8 cellular contexts compared by ENCODE assay signal in the genomic region with DNA sequence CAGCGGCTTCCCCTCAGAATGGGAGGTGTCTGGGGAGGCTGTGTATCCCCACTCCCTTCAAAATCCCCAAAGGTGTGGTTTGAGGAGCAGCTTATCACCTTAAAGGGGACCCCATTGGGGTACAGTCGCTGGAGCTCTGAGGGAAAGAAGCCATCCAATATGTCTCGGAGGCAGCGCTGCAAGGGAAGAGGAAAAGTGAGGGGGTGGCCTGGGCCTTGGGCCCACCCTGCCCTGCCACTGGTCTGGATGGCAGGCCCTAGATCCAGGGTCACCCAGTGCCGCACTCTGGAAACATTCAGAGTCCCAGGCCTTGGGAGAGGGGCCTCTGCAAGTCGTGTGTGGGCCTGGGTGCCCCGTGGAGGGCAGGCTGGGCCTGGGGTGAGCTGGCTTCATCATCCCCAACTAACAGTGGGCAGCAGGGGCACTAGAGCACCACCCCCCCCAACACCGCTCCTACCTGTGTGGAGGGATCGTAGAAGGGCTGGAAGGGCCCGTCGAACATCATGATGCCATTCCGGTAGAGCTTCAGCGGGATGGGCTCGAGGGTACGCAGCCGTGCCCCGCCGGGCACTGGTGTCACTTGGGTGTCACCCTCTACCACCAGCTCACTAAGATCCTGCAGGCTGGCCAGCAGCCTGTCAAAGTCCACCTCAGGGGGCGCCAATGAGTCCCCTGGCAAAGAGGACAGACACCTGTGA. TPM values are rescaled to one million over a fixed set of nuclear protein-coding genes. Genes with fewer than 3 reads are reported as not detected.
DNase-seq lines count a peak whose midpoint lies in the region; ATAC-seq and TF ChIP-seq lines count a peak whose summit lies in the region.

No MANE protein-coding gene starts in this region.

- H3K9me3 ChIP-seq in body of pancreas: no peaks in the 10 kb centered on the region
- H3K9me3 ChIP-seq in mucosa of descending colon: no peaks in the 10 kb centered on the region

- WGBS in body of pancreas, 2 donors: 76 to 82% methylated on average over 3 to 18 of the region's 19 CpGs

- no peaks in the 10 kb centered on the region for H3K27me3 ChIP-seq in body of pancreas

- peak in 4 of 7 experiments; percentile 2 to 22 (median 18) for TF ChIP-seq CTCF in body of pancreas (IDR thresholded peaks at IDR 0.05)
- peak; percentile 18 for TF ChIP-seq CTCF in mucosa of descending colon (IDR thresholded peaks at IDR 0.05)

- ATAC-seq in body of pancreas (no peak), mucosa of descending colon (no peak)

- H3K4me1 ChIP-seq in body of pancreas: peaks cover 32% of the 10 kb centered on the region
- peaks cover 46% of the 10 kb centered on the region for H3K4me1 ChIP-seq in mucosa of descending colon (ENCODE audit: low read depth)

- intact Hi-C loops in body of pancreas (cut with DNase I) (loop anchor here (5.0 kb wide), 1 partner anchor 37 kb away; no protein-coding TSS in a partner anchor), mucosa of descending colon (cut with DNase I, micrococcal nuclease) (no loop called here)

- H3K4me3 ChIP-seq in body of pancreas (no peak overlapping the region), mucosa of descending colon (no peak overlapping the region)

- TF ChIP-seq POLR2A in body of pancreas (IDR thresholded peaks at IDR 0.05): peak in 1 of 3 donors; percentile 3

- H3K36me3 ChIP-seq in body of pancreas (replicated peaks in 1 of 2; ENCODE audit: insufficient read depth in 1 of 2, low read depth in 2 of 2) (no peaks in the 10 kb centered on the region), mucosa of descending colon (ENCODE audit: low read depth) (no peaks in the 10 kb centered on the region)

- H3K27ac ChIP-seq in body of pancreas: peak overlapping the region in 1 of 4 donors; percentile 24

- DNase-seq in NCI-H2196 (lab: John Stamatoyannopoulos, UW; ENCODE audit: unreplicated experiment) (peak; percentile 38), NCI-H2196 treated with DMSO at 0.1 percent for 48 hours (lab: John Stamatoyannopoulos, UW; ENCODE audit: unreplicated experiment) (no peak), NCI-H69 (lab: John Stamatoyannopoulos, UW) (peak; percentile 41), body of pancreas (peak in 1 of 4 donors; percentile 54), mucosa of descending colon (peak; percentile 67 to 78 (median 74)), DMS114 treated with DMSO at 0.1 percent for 48 hours (lab: John Stamatoyannopoulos, UW; ENCODE audit: unreplicated experiment) (no peak), kidney glomerular epithelial cell (lab: John Stamatoyannopoulos, UW) (no peak), NCI-H2107 treated with DMSO at 0.1 percent for 48 hours (lab: John Stamatoyannopoulos, UW; ENCODE audit: unreplicated experiment) (no peak)

RNA-seq across cellular contexts. Expression of a gene that starts 5.6 kb away (rescaled TPM):
- total RNA-seq in body of pancreas: 10 to 100 TPM; 38.2 to 43.1 TPM
- 100 to 1,000 TPM; 156 to 422 (median 385) TPM for total RNA-seq in mucosa of descending colon

RNA-seq across cellular contexts. Expression of a gene that starts 20.9 kb away (rescaled TPM):
- total RNA-seq in body of pancreas (10 to 100 TPM; 12.2 to 14.8 TPM), mucosa of descending colon (10 to 100 TPM; 12.9 to 17.9 (median 16.4) TPM)

RNA-seq across cellular contexts. Expression of a gene that starts 32.2 kb away (rescaled TPM):
- total RNA-seq in body of pancreas (not detected), mucosa of descending colon (10 to 100 TPM in 2 of 3 donors, 1 to 10 TPM in 1; 6.9 to 17.8 (median 13.1) TPM)

RNA-seq across cellular contexts. Expression of a gene that starts 51.5 kb away (rescaled TPM):
- total RNA-seq in body of pancreas (1 to 10 TPM; 6.2 to 6.9 TPM), mucosa of descending colon (10 to 100 TPM; 10.7 to 15.9 (median 15.6) TPM)

Comparison
In these comparisons a context has a peak if more than half of its experiments do, and no peak if none do; other contexts are left out.
1. DNase-seq: peak in NCI-H2196 (single experiment), NCI-H69 (single experiment) and mucosa of descending colon (3 of 3); none in NCI-H2196 treated with DMSO at 0.1 percent for 48 hours (single experiment), DMS114 treated with DMSO at 0.1 percent for 48 hours (single experiment), kidney glomerular epithelial cell (single experiment) and NCI-H2107 treated with DMSO at 0.1 percent for 48 hours (single experiment).
2. RNA of a gene that starts 32.2 kb away (total RNA-seq): 6.9 to 17.8 TPM in mucosa of descending colon; not detected in body of pancreas; every median in the first group is over 4 times any median in the second.